1 cellular context compared by ENCODE assay signal in the genomic region with DNA sequence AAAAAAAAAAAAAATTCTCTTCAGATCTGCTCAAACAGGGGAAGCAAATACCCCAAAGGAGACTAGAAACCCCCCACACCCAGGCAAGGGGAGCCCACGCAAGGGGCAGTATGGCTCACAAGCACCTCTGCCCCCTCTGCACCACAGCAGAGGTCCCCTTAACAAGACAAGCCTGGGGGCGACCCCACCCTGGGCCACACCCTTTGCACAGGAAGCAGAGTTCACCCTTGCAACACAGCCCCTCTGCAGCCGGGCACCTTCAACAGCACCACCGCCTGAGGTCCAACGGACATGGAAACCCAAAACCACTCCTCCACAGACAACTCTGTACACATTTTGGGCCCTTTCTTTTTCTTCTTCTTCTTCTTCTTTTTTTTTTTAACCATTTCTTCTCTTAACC.
TF ChIP-seq lines count a peak whose summit lies in the region.

No MANE protein-coding gene starts in this region.

TF ChIP-seq in WTC11, 78 proteins besides CTCF, POLR2A, EP300 and RAD21 (continued from another document):
- TF ChIP-seq, protein P1, sequence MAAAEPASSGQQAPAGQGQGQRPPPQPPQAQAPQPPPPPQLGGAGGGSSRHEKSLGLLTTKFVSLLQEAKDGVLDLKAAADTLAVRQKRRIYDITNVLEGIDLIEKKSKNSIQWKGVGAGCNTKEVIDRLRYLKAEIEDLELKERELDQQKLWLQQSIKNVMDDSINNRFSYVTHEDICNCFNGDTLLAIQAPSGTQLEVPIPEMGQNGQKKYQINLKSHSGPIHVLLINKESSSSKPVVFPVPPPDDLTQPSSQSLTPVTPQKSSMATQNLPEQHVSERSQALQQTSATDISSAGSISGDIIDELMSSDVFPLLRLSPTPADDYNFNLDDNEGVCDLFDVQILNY (CRISPR knock-in tag; IDR thresholded peaks at IDR 0.05), result no peak
